9 cellular contexts compared by ENCODE assay signal in the genomic region with DNA sequence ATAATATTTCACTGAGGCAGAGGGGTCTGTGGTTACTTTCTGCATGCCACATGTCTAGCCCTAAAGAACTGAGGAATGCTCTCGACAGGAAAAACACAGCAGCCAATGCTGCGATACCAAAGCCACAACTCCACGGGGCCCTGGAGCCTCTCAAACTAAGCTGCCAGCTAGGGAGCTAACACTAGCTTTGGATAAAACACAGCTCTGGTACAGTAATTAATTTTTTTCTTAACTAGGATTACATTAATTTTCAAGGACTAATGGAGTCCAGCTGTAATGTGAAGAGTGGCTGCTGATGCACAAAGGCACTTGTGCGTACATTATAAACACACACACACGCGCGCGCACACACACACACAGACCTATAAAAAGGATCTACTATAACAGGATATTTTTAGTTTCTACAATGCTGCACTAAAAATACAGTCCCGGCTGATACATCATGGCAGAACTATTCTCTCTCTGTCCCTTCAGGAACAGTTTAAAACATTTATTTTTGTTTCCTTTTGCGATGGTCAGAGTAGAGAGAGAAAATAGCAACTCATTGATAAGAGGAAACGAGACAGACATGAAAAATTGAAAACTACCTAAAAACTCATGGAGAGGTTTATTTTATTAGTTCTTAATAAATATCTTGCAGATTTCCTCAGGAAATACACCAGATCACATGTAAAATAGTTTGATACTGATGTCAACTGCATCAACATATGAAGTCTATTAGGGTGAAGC.
DNase-seq lines count a peak whose midpoint lies in the region; ATAC-seq, FAIRE-seq and TF ChIP-seq lines count a peak whose summit lies in the region.
"Had no signal": no experiment of that assay in that cellular context is flagged by ENCODE, and none has a peak within 500 bp of the region (broad histone marks: within the 10 kb centered on the region; RNA-seq: fewer than 3 reads in every experiment).

No MANE protein-coding gene starts in this region.

- WGBS in transverse colon (ENCODE audit: low coverage in 1 of 2), 2 donors, result 32 to 38% methylated on average over 8 to 11 of the region's 11 CpGs

- peak; percentile 51 for TF ChIP-seq EP300 in transverse colon (IDR thresholded peaks at IDR 0.05; ENCODE audit: low read depth)

- peak overlapping the region; percentile 93 for H3K9ac ChIP-seq in astrocyte (ENCODE audit: low read length)

- H2AFZ ChIP-seq in astrocyte (ENCODE audit: low read depth, low read length), result no peak overlapping the region

- no peaks in the 10 kb centered on the region for H4K20me1 ChIP-seq in astrocyte (ENCODE audit: insufficient read depth, low read length)

- peak overlapping the region; percentile 81 for H3K4me3 Mint-ChIP-seq in activated T-cell treated with anti-CD3 and anti-CD28 coated beads, Interleukin-2, amount 50 U/mL, for 24 hours
- H3K4me3 Mint-ChIP-seq in astrocyte (ENCODE audit: unreplicated experiment), result peak overlapping the region; percentile 43

- no peaks in the 10 kb centered on the region for H3K27me3 ChIP-seq in astrocyte (ENCODE audit: insufficient read depth, low read length)
- H3K27me3 ChIP-seq in transverse colon, result no peaks in the 10 kb centered on the region

- H3K27me3 Mint-ChIP-seq in activated T-cell treated with anti-CD3 and anti-CD28 coated beads, Interleukin-2, amount 50 U/mL, for 24 hours, result no peaks in the 10 kb centered on the region
- no peaks in the 10 kb centered on the region for H3K27me3 Mint-ChIP-seq in astrocyte (ENCODE audit: low read depth, unreplicated experiment)

- no peaks in the 10 kb centered on the region for H3K9me3 Mint-ChIP-seq in activated T-cell treated with anti-CD3 and anti-CD28 coated beads, Interleukin-2, amount 50 U/mL, for 24 hours
- H3K9me3 Mint-ChIP-seq in astrocyte (ENCODE audit: unreplicated experiment), result peaks cover 1% of the 10 kb centered on the region

- no peak for DNase-seq in activated T-cell treated with anti-CD3 and anti-CD28 coated beads, Interleukin-2, amount 50 U/mL, for 24 hours
- DNase-seq in activated T-cell treated with anti-CD3 and anti-CD28 coated beads for 4 hours, result no peak
- DNase-seq in astrocyte (ENCODE audit: low read depth), result peak; percentile 93
- peak; percentile 54 for DNase-seq in left kidney (ENCODE audit: low read depth, low spot score)
- DNase-seq in transverse colon, result peak; percentile 36
- DNase-seq in stimulated activated CD4-positive, alpha-beta T cell treated with anti-CD3 and anti-CD28 coated beads, Interleukin-2, amount 100 ng/mL, for 48 hours, result no peak
- no peak for DNase-seq in GM19238 (ENCODE audit: insufficient read length, low spot score)

- intact Hi-C loops in transverse colon (cut with DNase I; ENCODE audit: low total_unique reads), result loop anchor here (2.0 kb wide), 1 partner anchor 42 kb away; no protein-coding TSS in a partner anchor

- no peak for FAIRE-seq in astrocyte (lab: Jason Lieb, UNC)
- FAIRE-seq: TTC549 had no signal

- H3K27ac ChIP-seq in astrocyte (ENCODE audit: low read depth, low read length), result peak overlapping the region; percentile 98
- H3K27ac ChIP-seq in transverse colon, result peak overlapping the region; percentile 88 to 91 (median 90)

- H3K36me3 ChIP-seq in astrocyte (ENCODE audit: insufficient read depth, low read length) (no peaks in the 10 kb centered on the region), transverse colon (peaks cover 0 to 5% (median 0%) of the 10 kb centered on the region in 4 donors)

- no peak for TF ChIP-seq POLR2A in transverse colon (IDR thresholded peaks at IDR 0.05)

- no peak for ATAC-seq in HG02610 (IDR thresholded peaks at IDR 0.05; ENCODE audit: unreplicated experiment)

- H3K36me3 Mint-ChIP-seq in activated T-cell treated with anti-CD3 and anti-CD28 coated beads, Interleukin-2, amount 50 U/mL, for 24 hours (ENCODE audit: low read depth), result peaks cover 24% of the 10 kb centered on the region
- H3K36me3 Mint-ChIP-seq in astrocyte (ENCODE audit: low read depth, unreplicated experiment), result peaks cover 6% of the 10 kb centered on the region

- H3K4me1 ChIP-seq in astrocyte (ENCODE audit: insufficient read depth, low read length) (peaks cover 55% of the 10 kb centered on the region), transverse colon (peaks cover 17 to 48% (median 30%) of the 10 kb centered on the region in 4 donors)

- in situ Hi-C loops in transverse colon (cut with MboI; ENCODE audit: low pct_ligation_motif_present in 1 of 4, low pct_unique_long_range_greater_than_20kb in 1 of 4, low sequenced_read_pairs in 3 of 4), result loop anchor here in 1 of 4 donors (5.0 kb wide), 1 partner anchor 38 kb away; no protein-coding TSS in a partner anchor

- peak overlapping the region; percentile 91 for H3K27ac Mint-ChIP-seq in activated T-cell treated with anti-CD3 and anti-CD28 coated beads, Interleukin-2, amount 50 U/mL, for 24 hours
- H3K27ac Mint-ChIP-seq in astrocyte (ENCODE audit: unreplicated experiment), result peak overlapping the region; percentile 99

- peaks cover 61% of the 10 kb centered on the region for H3K4me1 Mint-ChIP-seq in activated T-cell treated with anti-CD3 and anti-CD28 coated beads, Interleukin-2, amount 50 U/mL, for 24 hours (ENCODE audit: low read depth)
- peaks cover 53% of the 10 kb centered on the region for H3K4me1 Mint-ChIP-seq in astrocyte (ENCODE audit: low read depth, unreplicated experiment)

- H3K4me2 ChIP-seq in astrocyte (ENCODE audit: low read length), result peak overlapping the region; percentile 83

- no peak for TF ChIP-seq CTCF in astrocyte (IDR thresholded peaks at IDR 0.05; ENCODE audit: insufficient read depth, low read depth, low read length)
- TF ChIP-seq CTCF in transverse colon (IDR thresholded peaks at IDR 0.05), result no peak

- H3K9me3 ChIP-seq in astrocyte (ENCODE audit: insufficient read depth, low read depth, low read length), result no peaks in the 10 kb centered on the region
- no peaks in the 10 kb centered on the region for H3K9me3 ChIP-seq in transverse colon

- peak overlapping the region; percentile 57 for H3K4me3 ChIP-seq in astrocyte (ENCODE audit: insufficient read depth, low read depth, low read length)
- peak overlapping the region in 1 of 4 donors; percentile 35 for H3K4me3 ChIP-seq in transverse colon

- peaks cover 48% of the 10 kb centered on the region for H3K79me2 ChIP-seq in astrocyte (ENCODE audit: insufficient read depth, low read length)

Comparison
In these comparisons a context has a peak if more than half of its experiments do, and no peak if none do; other contexts are left out.
1. DNase-seq: peak in astrocyte (single experiment), left kidney (single experiment) and transverse colon (single experiment); none in activated T-cell treated with anti-CD3 and anti-CD28 coated beads, Interleukin-2, amount 50 U/mL, for 24 hours (single experiment), activated T-cell treated with anti-CD3 and anti-CD28 coated beads for 4 hours (single experiment), stimulated activated CD4-positive, alpha-beta T cell treated with anti-CD3 and anti-CD28 coated beads, Interleukin-2, amount 100 ng/mL, for 48 hours (0 of 2) and GM19238 (single experiment).